1 cellular context compared by ENCODE assay signal in the genomic region with DNA sequence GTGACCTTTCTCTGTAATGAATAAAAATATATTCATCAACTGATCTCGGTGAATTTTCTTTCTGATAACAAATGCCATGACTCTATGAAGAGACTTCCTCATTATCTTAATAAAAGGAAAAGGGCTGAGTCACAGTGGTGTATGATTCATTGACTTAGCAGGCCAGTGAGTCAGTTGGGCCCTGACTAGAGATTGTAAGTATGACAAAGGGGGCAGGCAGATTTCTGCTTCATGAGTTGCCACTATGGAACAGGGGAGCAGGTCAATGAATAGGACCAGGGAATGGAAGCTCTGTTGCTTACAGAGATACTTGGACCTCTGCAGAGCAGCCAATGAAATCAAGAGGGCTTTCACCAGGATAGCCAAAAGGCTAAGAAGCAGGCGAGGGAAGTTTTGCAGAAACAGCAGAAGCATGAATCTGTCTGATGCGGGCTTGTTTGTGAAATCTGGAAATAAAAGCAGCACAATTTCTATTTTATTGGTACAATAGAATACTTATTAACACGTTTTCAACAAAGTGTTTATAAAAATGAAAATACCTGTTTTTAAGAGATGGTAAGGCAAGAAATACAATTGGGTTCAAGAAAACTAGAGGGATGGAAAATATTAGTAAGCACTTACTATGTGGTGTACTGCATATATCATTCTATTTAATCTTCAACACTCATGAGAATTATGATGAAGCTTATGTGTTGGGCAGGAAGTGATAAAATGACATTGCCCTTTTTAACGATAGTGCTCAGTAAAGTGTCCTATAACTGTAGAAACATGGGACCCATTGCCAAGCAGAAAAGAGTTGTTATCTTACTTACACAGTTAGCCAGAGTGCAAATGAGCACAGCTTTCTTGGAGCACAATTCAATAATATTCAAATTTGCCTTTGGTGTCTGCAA.
TF ChIP-seq lines count a peak whose summit lies in the region.

No MANE protein-coding gene starts in this region.

TF ChIP-seq in K562, 482 proteins besides CTCF, POLR2A, EP300 and RAD21 (continued from another document and continues in another):
- TF ChIP-seq, protein P1, sequence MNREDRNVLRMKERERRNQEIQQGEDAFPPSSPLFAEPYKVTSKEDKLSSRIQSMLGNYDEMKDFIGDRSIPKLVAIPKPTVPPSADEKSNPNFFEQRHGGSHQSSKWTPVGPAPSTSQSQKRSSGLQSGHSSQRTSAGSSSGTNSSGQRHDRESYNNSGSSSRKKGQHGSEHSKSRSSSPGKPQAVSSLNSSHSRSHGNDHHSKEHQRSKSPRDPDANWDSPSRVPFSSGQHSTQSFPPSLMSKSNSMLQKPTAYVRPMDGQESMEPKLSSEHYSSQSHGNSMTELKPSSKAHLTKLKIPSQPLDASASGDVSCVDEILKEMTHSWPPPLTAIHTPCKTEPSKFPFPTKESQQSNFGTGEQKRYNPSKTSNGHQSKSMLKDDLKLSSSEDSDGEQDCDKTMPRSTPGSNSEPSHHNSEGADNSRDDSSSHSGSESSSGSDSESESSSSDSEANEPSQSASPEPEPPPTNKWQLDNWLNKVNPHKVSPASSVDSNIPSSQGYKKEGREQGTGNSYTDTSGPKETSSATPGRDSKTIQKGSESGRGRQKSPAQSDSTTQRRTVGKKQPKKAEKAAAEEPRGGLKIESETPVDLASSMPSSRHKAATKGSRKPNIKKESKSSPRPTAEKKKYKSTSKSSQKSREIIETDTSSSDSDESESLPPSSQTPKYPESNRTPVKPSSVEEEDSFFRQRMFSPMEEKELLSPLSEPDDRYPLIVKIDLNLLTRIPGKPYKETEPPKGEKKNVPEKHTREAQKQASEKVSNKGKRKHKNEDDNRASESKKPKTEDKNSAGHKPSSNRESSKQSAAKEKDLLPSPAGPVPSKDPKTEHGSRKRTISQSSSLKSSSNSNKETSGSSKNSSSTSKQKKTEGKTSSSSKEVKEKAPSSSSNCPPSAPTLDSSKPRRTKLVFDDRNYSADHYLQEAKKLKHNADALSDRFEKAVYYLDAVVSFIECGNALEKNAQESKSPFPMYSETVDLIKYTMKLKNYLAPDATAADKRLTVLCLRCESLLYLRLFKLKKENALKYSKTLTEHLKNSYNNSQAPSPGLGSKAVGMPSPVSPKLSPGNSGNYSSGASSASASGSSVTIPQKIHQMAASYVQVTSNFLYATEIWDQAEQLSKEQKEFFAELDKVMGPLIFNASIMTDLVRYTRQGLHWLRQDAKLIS (CRISPR knock-in tag; IDR thresholded peaks at IDR 0.05), result 0 out of 2 replicates have a peak, but pooled peaks have one; percentile 37
- no peak for TF ChIP-seq RFX7 (CRISPR knock-in tag; IDR thresholded peaks at IDR 0.05)
- no peak for TF ChIP-seq U2AF1 (optimal IDR thresholded peaks at IDR 0.05; ENCODE audit: low read depth, low read length)
- TF ChIP-seq, protein P2, sequence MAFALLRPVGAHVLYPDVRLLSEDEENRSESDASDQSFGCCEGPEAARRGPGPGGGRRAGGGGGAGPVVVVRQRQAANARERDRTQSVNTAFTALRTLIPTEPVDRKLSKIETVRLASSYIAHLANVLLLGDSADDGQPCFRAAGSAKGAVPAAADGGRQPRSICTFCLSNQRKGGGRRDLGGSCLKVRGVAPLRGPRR (CRISPR knock-in tag; IDR thresholded peaks at IDR 0.05), result no peak
- no peak for TF ChIP-seq ZNF583 (CRISPR knock-in tag; IDR thresholded peaks at IDR 0.05)
- TF ChIP-seq NFATC3 (IDR thresholded peaks at IDR 0.05), result peak; percentile 95
- no peak for TF ChIP-seq SREBF2 (CRISPR knock-in tag; IDR thresholded peaks at IDR 0.05)
- peak; percentile 91 for TF ChIP-seq BACH1 (tag; IDR thresholded peaks at IDR 0.05)
- TF ChIP-seq TOE1 (IDR thresholded peaks at IDR 0.05; ENCODE audit: borderline replicate concordance), result no peak
- TF ChIP-seq TOE1 (CRISPR knock-in tag; IDR thresholded peaks at IDR 0.05; ENCODE audit: borderline replicate concordance, low read depth), result no peak
- TF ChIP-seq ARHGAP35 (IDR thresholded peaks at IDR 0.05; ENCODE audit: partially characterized antibody), result no peak
- TF ChIP-seq ZNF830 (CRISPR knock-in tag; IDR thresholded peaks at IDR 0.05), result no peak
- TF ChIP-seq SP2 (IDR thresholded peaks at IDR 0.05; ENCODE audit: extremely low read depth, low read depth, low read length, poor library complexity, severe bottlenecking), result no peak
- TF ChIP-seq MECOM (CRISPR knock-in tag; IDR thresholded peaks at IDR 0.05), result 0 out of 2 replicates have a peak, but pooled peaks have one; percentile 41
- TF ChIP-seq ZNF57 (CRISPR knock-in tag; IDR thresholded peaks at IDR 0.05), result no peak
- no peak for TF ChIP-seq SIX5 (IDR thresholded peaks at IDR 0.05; ENCODE audit: borderline replicate concordance in 1 of 2, insufficient read depth in 1 of 2, low read depth in 1 of 2, low read length in 2 of 2)
- no peak for TF ChIP-seq PPARD (CRISPR knock-in tag; IDR thresholded peaks at IDR 0.05)
- TF ChIP-seq, protein P3, sequence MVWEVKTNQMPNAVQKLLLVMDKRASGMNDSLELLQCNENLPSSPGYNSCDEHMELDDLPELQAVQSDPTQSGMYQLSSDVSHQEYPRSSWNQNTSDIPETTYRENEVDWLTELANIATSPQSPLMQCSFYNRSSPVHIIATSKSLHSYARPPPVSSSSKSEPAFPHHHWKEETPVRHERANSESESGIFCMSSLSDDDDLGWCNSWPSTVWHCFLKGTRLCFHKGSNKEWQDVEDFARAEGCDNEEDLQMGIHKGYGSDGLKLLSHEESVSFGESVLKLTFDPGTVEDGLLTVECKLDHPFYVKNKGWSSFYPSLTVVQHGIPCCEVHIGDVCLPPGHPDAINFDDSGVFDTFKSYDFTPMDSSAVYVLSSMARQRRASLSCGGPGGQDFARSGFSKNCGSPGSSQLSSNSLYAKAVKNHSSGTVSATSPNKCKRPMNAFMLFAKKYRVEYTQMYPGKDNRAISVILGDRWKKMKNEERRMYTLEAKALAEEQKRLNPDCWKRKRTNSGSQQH (CRISPR knock-in tag; IDR thresholded peaks at IDR 0.05), result no peak
- TF ChIP-seq FIP1L1 (IDR thresholded peaks at IDR 0.05; ENCODE audit: low read depth, low read length, poor library complexity, severe bottlenecking), result no peak
- 0 out of 2 replicates have a peak, but pooled peaks have one; percentile 49 for TF ChIP-seq ZNF589 (CRISPR knock-in tag; IDR thresholded peaks at IDR 0.05; ENCODE audit: low read depth)
- TF ChIP-seq, protein P4, sequence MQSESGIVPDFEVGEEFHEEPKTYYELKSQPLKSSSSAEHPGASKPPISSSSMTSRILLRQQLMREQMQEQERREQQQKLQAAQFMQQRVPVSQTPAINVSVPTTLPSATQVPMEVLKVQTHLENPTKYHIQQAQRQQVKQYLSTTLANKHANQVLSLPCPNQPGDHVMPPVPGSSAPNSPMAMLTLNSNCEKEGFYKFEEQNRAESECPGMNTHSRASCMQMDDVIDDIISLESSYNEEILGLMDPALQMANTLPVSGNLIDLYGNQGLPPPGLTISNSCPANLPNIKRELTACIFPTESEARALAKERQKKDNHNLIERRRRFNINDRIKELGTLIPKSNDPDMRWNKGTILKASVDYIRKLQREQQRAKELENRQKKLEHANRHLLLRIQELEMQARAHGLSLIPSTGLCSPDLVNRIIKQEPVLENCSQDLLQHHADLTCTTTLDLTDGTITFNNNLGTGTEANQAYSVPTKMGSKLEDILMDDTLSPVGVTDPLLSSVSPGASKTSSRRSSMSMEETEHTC (IDR thresholded peaks at IDR 0.05), result peak; percentile 72; the same call in 1 of the 2 replicates
- no peak for TF ChIP-seq KDM2B (CRISPR knock-in tag; IDR thresholded peaks at IDR 0.05)
- no peak for TF ChIP-seq ZSCAN29 (IDR thresholded peaks at IDR 0.05)
- TF ChIP-seq, protein P5, sequence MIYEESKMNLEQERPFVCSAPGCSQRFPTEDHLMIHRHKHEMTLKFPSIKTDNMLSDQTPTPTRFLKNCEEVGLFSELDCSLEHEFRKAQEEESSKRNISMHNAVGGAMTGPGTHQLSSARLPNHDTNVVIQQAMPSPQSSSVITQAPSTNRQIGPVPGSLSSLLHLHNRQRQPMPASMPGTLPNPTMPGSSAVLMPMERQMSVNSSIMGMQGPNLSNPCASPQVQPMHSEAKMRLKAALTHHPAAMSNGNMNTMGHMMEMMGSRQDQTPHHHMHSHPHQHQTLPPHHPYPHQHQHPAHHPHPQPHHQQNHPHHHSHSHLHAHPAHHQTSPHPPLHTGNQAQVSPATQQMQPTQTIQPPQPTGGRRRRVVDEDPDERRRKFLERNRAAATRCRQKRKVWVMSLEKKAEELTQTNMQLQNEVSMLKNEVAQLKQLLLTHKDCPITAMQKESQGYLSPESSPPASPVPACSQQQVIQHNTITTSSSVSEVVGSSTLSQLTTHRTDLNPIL (CRISPR knock-in tag; IDR thresholded peaks at IDR 0.05), result no peak
- TF ChIP-seq NCOA2 (IDR thresholded peaks at IDR 0.05; ENCODE audit: partially characterized antibody in 2 of 2), result peak in 1 of 2 experiments; percentile 44
- TF ChIP-seq NR2C1 (IDR thresholded peaks at IDR 0.05), result no peak; the same call in 1 of the 2 replicates
- TF ChIP-seq NR2C1 (tag; IDR thresholded peaks at IDR 0.05), result no peak
- peak; percentile 80 for TF ChIP-seq KDM1A (IDR thresholded peaks at IDR 0.05)
- TF ChIP-seq MYNN (IDR thresholded peaks at IDR 0.05), result peak; percentile 67; the same call in 1 of the 2 replicates
- no peak for TF ChIP-seq MYNN (CRISPR knock-in tag; IDR thresholded peaks at IDR 0.05)
- no peak for TF ChIP-seq WHSC1 (IDR thresholded peaks at IDR 0.05; ENCODE audit: low read length)
- TF ChIP-seq CTBP1 (IDR thresholded peaks at IDR 0.05; ENCODE audit: borderline replicate concordance), result no peak
- no peak for TF ChIP-seq HMG20A (CRISPR knock-in tag; conservative IDR thresholded peaks at IDR 0.05)
- TF ChIP-seq HIVEP1 (CRISPR knock-in tag; IDR thresholded peaks at IDR 0.05), result no peak
- TF ChIP-seq, protein P6, sequence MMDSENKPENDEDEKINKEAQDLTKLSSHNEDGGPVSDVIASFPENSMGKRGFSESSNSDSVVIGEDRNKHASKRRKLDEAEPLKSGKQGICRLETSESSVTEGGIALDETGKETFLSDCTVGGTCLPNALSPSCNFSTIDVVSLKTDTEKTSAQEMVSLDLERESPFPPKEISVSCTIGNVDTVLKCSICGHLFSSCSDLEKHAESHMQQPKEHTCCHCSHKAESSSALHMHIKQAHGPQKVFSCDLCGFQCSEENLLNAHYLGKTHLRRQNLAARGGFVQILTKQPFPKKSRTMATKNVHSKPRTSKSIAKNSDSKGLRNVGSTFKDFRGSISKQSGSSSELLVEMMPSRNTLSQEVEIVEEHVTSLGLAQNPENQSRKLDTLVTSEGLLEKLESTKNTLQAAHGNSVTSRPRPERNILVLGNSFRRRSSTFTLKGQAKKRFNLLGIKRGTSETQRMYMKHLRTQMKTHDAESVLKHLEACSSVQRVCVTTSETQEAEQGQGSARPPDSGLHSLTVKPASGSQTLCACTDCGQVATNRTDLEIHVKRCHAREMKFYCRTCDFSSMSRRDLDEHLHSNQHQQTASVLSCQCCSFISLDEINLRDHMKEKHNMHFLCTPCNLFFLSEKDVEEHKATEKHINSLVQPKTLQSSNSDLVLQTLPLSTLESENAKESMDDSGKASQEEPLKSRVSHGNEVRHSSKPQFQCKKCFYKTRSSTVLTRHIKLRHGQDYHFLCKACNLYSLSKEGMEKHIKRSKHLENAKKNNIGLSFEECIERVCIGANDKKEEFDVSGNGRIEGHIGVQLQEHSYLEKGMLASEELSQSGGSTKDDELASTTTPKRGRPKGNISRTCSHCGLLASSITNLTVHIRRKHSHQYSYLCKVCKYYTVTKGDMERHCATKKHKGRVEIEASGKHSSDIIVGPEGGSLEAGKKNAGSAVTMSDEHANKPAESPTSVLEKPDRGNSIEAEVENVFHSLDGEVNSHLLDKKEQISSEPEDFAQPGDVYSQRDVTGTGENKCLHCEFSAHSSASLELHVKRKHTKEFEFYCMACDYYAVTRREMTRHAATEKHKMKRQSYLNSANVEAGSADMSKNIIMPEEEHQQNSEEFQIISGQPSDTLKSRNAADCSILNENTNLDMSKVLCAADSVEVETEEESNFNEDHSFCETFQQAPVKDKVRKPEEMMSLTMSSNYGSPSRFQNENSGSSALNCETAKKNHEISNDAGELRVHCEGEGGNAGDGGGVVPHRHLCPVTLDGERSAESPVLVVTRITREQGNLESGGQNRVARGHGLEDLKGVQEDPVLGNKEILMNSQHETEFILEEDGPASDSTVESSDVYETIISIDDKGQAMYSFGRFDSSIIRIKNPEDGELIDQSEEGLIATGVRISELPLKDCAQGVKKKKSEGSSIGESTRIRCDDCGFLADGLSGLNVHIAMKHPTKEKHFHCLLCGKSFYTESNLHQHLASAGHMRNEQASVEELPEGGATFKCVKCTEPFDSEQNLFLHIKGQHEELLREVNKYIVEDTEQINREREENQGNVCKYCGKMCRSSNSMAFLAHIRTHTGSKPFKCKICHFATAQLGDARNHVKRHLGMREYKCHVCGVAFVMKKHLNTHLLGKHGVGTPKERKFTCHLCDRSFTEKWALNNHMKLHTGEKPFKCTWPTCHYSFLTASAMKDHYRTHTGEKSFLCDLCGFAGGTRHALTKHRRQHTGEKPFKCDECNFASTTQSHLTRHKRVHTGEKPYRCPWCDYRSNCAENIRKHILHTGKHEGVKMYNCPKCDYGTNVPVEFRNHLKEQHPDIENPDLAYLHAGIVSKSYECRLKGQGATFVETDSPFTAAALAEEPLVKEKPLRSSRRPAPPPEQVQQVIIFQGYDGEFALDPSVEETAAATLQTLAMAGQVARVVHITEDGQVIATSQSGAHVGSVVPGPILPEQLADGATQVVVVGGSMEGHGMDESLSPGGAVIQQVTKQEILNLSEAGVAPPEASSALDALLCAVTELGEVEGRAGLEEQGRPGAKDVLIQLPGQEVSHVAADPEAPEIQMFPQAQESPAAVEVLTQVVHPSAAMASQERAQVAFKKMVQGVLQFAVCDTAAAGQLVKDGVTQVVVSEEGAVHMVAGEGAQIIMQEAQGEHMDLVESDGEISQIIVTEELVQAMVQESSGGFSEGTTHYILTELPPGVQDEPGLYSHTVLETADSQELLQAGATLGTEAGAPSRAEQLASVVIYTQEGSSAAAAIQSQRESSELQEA (IDR thresholded peaks at IDR 0.05; ENCODE audit: low read depth), result no peak
- TF ChIP-seq, protein P7, sequence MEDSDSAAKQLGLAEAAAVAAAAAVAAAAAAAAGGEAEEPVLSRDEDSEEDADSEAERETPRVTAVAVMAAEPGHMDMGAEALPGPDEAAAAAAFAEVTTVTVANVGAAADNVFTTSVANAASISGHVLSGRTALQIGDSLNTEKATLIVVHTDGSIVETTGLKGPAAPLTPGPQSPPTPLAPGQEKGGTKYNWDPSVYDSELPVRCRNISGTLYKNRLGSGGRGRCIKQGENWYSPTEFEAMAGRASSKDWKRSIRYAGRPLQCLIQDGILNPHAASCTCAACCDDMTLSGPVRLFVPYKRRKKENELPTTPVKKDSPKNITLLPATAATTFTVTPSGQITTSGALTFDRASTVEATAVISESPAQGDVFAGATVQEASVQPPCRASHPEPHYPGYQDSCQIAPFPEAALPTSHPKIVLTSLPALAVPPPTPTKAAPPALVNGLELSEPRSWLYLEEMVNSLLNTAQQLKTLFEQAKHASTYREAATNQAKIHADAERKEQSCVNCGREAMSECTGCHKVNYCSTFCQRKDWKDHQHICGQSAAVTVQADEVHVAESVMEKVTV (CRISPR knock-in tag; IDR thresholded peaks at IDR 0.05), result no peak
- no peak for TF ChIP-seq PTTG1 (tag; IDR thresholded peaks at IDR 0.05; ENCODE audit: low read depth)
- TF ChIP-seq ZNF41 (CRISPR knock-in tag; conservative IDR thresholded peaks at IDR 0.05), result no peak
- TF ChIP-seq, protein P8, sequence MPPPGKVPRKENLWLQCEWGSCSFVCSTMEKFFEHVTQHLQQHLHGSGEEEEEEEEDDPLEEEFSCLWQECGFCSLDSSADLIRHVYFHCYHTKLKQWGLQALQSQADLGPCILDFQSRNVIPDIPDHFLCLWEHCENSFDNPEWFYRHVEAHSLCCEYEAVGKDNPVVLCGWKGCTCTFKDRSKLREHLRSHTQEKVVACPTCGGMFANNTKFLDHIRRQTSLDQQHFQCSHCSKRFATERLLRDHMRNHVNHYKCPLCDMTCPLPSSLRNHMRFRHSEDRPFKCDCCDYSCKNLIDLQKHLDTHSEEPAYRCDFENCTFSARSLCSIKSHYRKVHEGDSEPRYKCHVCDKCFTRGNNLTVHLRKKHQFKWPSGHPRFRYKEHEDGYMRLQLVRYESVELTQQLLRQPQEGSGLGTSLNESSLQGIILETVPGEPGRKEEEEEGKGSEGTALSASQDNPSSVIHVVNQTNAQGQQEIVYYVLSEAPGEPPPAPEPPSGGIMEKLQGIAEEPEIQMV (tag; conservative IDR thresholded peaks at IDR 0.05; ENCODE audit: low read depth), result no peak
